In genomic region chr22:27163162-27164137, GRCh38 we compare ENCODE assay signal across 18 cellular contexts.
"Had no signal": no experiment of that assay in that cellular context is flagged by ENCODE, and none has a peak within 500 bp of the region (broad histone marks: within the 10 kb centered on the region; RNA-seq: fewer than 3 reads in every experiment).

No MANE protein-coding gene starts in this region.

- H3K4me3 Mint-ChIP-seq: dendritic cell treated with granulocyte-macrophage colony-stimulating factor and Interleukin-4, amounts not matched to agents 40 ng/mL and 50 ng/mL, for 4 days; endodermal cell; naive thymus-derived CD8-positive, alpha-beta T cell; stimulated activated memory B cell treated with anti-CD40 and anti-IgM and Interleukin-4, amounts not matched to agents 10 μg/mL and 1 μg/mL and 100 μg/mL, for 72 hours; stimulated activated naive CD8-positive, alpha-beta T cell treated with anti-CD3 and anti-CD28 coated beads, Interleukin-15, Interleukin-2, amounts not matched to agents 100 ng/mL and 50 ng/mL, for 24 hours had no signal

- H3K9me3 Mint-ChIP-seq: endodermal cell; stimulated activated naive CD8-positive, alpha-beta T cell treated with anti-CD3 and anti-CD28 coated beads, Interleukin-15, Interleukin-2, amounts not matched to agents 100 ng/mL and 50 ng/mL, for 24 hours had no signal

- FAIRE-seq: endothelial cell of umbilical vein had no signal

- H3K27me3 ChIP-seq: tibial artery, upper lobe of left lung, vagina had no signal

- H3K36me3 ChIP-seq: spleen, tibial artery, upper lobe of left lung, vagina had no signal

- H3K27ac Mint-ChIP-seq: dendritic cell treated with granulocyte-macrophage colony-stimulating factor and Interleukin-4, amounts not matched to agents 40 ng/mL and 50 ng/mL, for 4 days; endodermal cell; naive thymus-derived CD8-positive, alpha-beta T cell; stimulated activated memory B cell treated with anti-CD40 and anti-IgM and Interleukin-4, amounts not matched to agents 10 μg/mL and 1 μg/mL and 100 μg/mL, for 72 hours; stimulated activated naive CD8-positive, alpha-beta T cell treated with anti-CD3 and anti-CD28 coated beads, Interleukin-15, Interleukin-2, amounts not matched to agents 100 ng/mL and 50 ng/mL, for 24 hours had no signal

- H3K9me3 ChIP-seq: spleen, tibial artery, upper lobe of left lung, vagina had no signal

- ATAC-seq: foreskin keratinocyte; left colon; naive thymus-derived CD8-positive, alpha-beta T cell; sciatic nerve; stimulated activated memory B cell treated with anti-CD40 and anti-IgM and Interleukin-4, amounts not matched to agents 10 μg/mL and 1 μg/mL and 100 μg/mL, for 72 hours had no signal

- H3K27ac ChIP-seq: foreskin keratinocyte, spleen, tibial artery, upper lobe of left lung, vagina had no signal

- H3K4me3 ChIP-seq: spleen, tibial artery, upper lobe of left lung, vagina had no signal

- DNase-seq: endodermal cell; erythroblast; foreskin keratinocyte; left colon; naive thymus-derived CD8-positive, alpha-beta T cell; posterior cingulate gyrus; spleen; stimulated activated CD4-positive, alpha-beta T cell treated with anti-CD3 and anti-CD28 coated beads, Interleukin-15, amount 100 ng/mL, for 24 hours; stimulated activated CD4-positive, alpha-beta T cell treated with anti-CD3 and anti-CD28 coated beads, Interleukin-1b, Interleukin-23, amount 100 ng/mL, for 48 hours; stimulated activated CD4-positive, alpha-beta T cell treated with anti-CD3 and anti-CD28 coated beads, Interleukin-4, amount 100 ng/mL, for 24 hours; tibial artery; upper lobe of left lung had no signal

- H3K4me1 ChIP-seq: foreskin keratinocyte, spleen, tibial artery, upper lobe of left lung, vagina had no signal

- H3K36me3 Mint-ChIP-seq: naive thymus-derived CD8-positive, alpha-beta T cell; stimulated activated memory B cell treated with anti-CD40 and anti-IgM and Interleukin-4, amounts not matched to agents 10 μg/mL and 1 μg/mL and 100 μg/mL, for 72 hours had no signal

- H3K4me1 Mint-ChIP-seq: naive thymus-derived CD8-positive, alpha-beta T cell; stimulated activated memory B cell treated with anti-CD40 and anti-IgM and Interleukin-4, amounts not matched to agents 10 μg/mL and 1 μg/mL and 100 μg/mL, for 72 hours had no signal
